27 cellular contexts compared by ENCODE assay signal in the genomic region with DNA sequence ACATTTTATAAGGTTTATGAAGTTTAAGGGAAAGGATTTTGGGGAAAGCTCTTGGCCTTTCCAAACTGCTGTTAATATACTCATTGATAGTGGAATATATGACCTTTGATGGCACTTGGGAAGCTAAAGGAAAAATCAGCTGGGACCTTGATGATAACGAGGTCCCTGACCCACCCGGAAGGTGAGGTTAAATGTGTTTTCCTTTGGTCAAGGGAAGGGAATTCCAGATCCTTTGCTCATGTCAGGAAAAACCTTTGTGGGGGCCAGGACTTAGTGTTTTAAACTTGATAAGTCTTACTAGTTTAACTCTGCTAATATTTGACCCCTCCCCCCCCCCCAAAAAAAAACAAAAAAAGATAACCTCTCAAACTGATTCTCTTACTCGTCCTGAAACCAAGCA. TPM values are rescaled to one million over a fixed set of nuclear protein-coding genes. Genes with fewer than 3 reads are reported as not detected.
DNase-seq lines count a peak whose midpoint lies in the region; ATAC-seq and TF ChIP-seq lines count a peak whose summit lies in the region.
"Had no signal": no experiment of that assay in that cellular context is flagged by ENCODE, and none has a peak within 500 bp of the region (broad histone marks: within the 10 kb centered on the region; RNA-seq: fewer than 3 reads in every experiment).

No MANE protein-coding gene starts in this region.

- no peak overlapping the region for H3K4me3 ChIP-seq in ACC112 (ENCODE audit: low read depth, low read length)
- H3K4me3 ChIP-seq in brain microvascular endothelial cell (ENCODE audit: low read depth, low read length): no peak overlapping the region
- no peak overlapping the region for H3K4me3 ChIP-seq in neural progenitor cell
- H3K4me3 ChIP-seq: adrenal gland, BLaER1, right lobe of liver, stomach, tibial nerve had no signal

- peak overlapping the region; percentile 15; the same call in 1 of the 2 replicates for H3K4me3 Mint-ChIP-seq in HFFc6
- H3K4me3 Mint-ChIP-seq in neural progenitor cell: no peak overlapping the region
- H3K4me3 Mint-ChIP-seq in activated naive CD4-positive, alpha-beta T cell treated with anti-CD3 and anti-CD28 coated beads, Interleukin-2, amount 10 ng/mL, durations not matched to agents 7 days and 5 days: no peak overlapping the region
- H3K4me3 Mint-ChIP-seq: activated CD4-positive, alpha-beta memory T cell treated with anti-CD3 and anti-CD28 coated beads for 36 hours; activated naive CD4-positive, alpha-beta T cell treated with anti-CD3 and anti-CD28 coated beads for 36 hours; brain; H9; immature natural killer cell had no signal

- H3K9me3 Mint-ChIP-seq in HFFc6: no peaks in the 10 kb centered on the region
- no peaks in the 10 kb centered on the region for H3K9me3 Mint-ChIP-seq in neural progenitor cell
- no peaks in the 10 kb centered on the region for H3K9me3 Mint-ChIP-seq in activated naive CD4-positive, alpha-beta T cell treated with anti-CD3 and anti-CD28 coated beads, Interleukin-2, amount 10 ng/mL, durations not matched to agents 7 days and 5 days
- H3K9me3 Mint-ChIP-seq: activated CD4-positive, alpha-beta memory T cell treated with anti-CD3 and anti-CD28 coated beads for 36 hours; activated naive CD4-positive, alpha-beta T cell treated with anti-CD3 and anti-CD28 coated beads for 36 hours; brain; H9; immature natural killer cell had no signal

- DNase-seq in HFFc6: no peak
- no peak for DNase-seq in brain microvascular endothelial cell
- no peak for DNase-seq in neural progenitor cell (ENCODE audit: low spot score)
- DNase-seq in activated naive CD4-positive, alpha-beta T cell treated with anti-CD3 and anti-CD28 coated beads, Interleukin-2, amount 10 ng/mL, durations not matched to agents 7 days and 5 days: no peak
- DNase-seq in stimulated activated CD4-positive, alpha-beta T cell treated with anti-CD3 and anti-CD28 coated beads, Interleukin-4, amount 100 ng/mL, for 1 hour: no peak
- DNase-seq in NCI-H69 (lab: John Stamatoyannopoulos, UW): no peak
- DNase-seq: activated CD4-positive, alpha-beta memory T cell treated with anti-CD3 and anti-CD28 coated beads for 36 hours; activated CD4-positive, CD25-positive, alpha-beta regulatory T cell treated with anti-CD3 and anti-CD28 coated beads, Interleukin-2, amount 50 U/mL, for 72 hours; activated CD8-positive, alpha-beta memory T cell treated with anti-CD3 and anti-CD28 coated beads, Interleukin-2, amount 50 U/mL, for 4 hours; activated naive CD4-positive, alpha-beta T cell treated with anti-CD3 and anti-CD28 coated beads for 36 hours; adrenal gland; DMS 273 treated with DMSO at 0.1 percent for 48 hours; H9; immature natural killer cell; Kasumi-1; left colon; MV-4-11; NCI-H1436 treated with DMSO at 0.1 percent for 48 hours; NCI-H446; right lobe of liver; stomach; T-helper 2 cell had no signal

- peaks cover 11% of the 10 kb centered on the region for H4K20me1 ChIP-seq in neural progenitor cell (ENCODE audit: low read depth)
- H4K20me1 ChIP-seq: BLaER1 had no signal

- no peaks in the 10 kb centered on the region; the same call in 1 of the 2 replicates for H3K36me3 ChIP-seq in ACC112 (ENCODE audit: insufficient read depth, low read length)
- H3K36me3 ChIP-seq in brain microvascular endothelial cell (replicated peaks): no peaks in the 10 kb centered on the region
- H3K36me3 ChIP-seq in neural progenitor cell: no peaks in the 10 kb centered on the region
- H3K36me3 ChIP-seq: adrenal gland, right lobe of liver, stomach, tibial nerve had no signal

- TF ChIP-seq CTCF in HFFc6 (IDR thresholded peaks at IDR 0.05) (no peak), brain microvascular endothelial cell (IDR thresholded peaks at IDR 0.05; ENCODE audit: low read depth, low read length, missing control alignments) (no peak), neural progenitor cell (IDR thresholded peaks at IDR 0.05) (no peak)

- H3K4me2 ChIP-seq in neural progenitor cell: no peak overlapping the region
- H3K4me2 ChIP-seq: BLaER1 had no signal

- H2AFZ ChIP-seq in ACC112 (ENCODE audit: low read length, unreplicated experiment) (no peak overlapping the region), neural progenitor cell (replicated peaks) (no peak overlapping the region)

- peak overlapping the region; percentile 40 for H3K27ac ChIP-seq in ACC112 (ENCODE audit: low read depth, low read length)
- H3K27ac ChIP-seq in brain microvascular endothelial cell: peak overlapping the region; percentile 71
- H3K27ac ChIP-seq in neural progenitor cell: peak overlapping the region; percentile 23
- H3K27ac ChIP-seq: BLaER1, right lobe of liver had no signal

- H3K9ac ChIP-seq in neural progenitor cell: no peak overlapping the region
- H3K9ac ChIP-seq: BLaER1 had no signal

- H3K27me3 ChIP-seq in ACC112 (ENCODE audit: insufficient read depth, low read length): no peaks in the 10 kb centered on the region
- H3K27me3 ChIP-seq in brain microvascular endothelial cell (replicated peaks): no peaks in the 10 kb centered on the region
- no peaks in the 10 kb centered on the region for H3K27me3 ChIP-seq in neural progenitor cell
- H3K27me3 ChIP-seq: adrenal gland, BLaER1, right lobe of liver, stomach, tibial nerve had no signal

- peaks cover 91% of the 10 kb centered on the region for H3K79me2 ChIP-seq in ACC112 (ENCODE audit: control insufficient read depth, insufficient read depth, low read length, unreplicated experiment)
- H3K79me2 ChIP-seq in neural progenitor cell (ENCODE audit: low read depth): peaks cover 12% of the 10 kb centered on the region

- H3K4me1 ChIP-seq in ACC112 (ENCODE audit: control insufficient read depth, insufficient read depth, low read length, unreplicated experiment): peaks cover 86% of the 10 kb centered on the region
- peaks cover 36% of the 10 kb centered on the region for H3K4me1 ChIP-seq in neural progenitor cell

- H3K4me1 Mint-ChIP-seq in HFFc6 (ENCODE audit: low read depth) (peaks cover 54% of the 10 kb centered on the region), neural progenitor cell (peaks cover 24% of the 10 kb centered on the region)
- H3K4me1 Mint-ChIP-seq in activated naive CD4-positive, alpha-beta T cell treated with anti-CD3 and anti-CD28 coated beads, Interleukin-2, amount 10 ng/mL, durations not matched to agents 7 days and 5 days: no peaks in the 10 kb centered on the region

- peaks cover 27% of the 10 kb centered on the region for H3K36me3 Mint-ChIP-seq in HFFc6 (ENCODE audit: low read depth)
- H3K36me3 Mint-ChIP-seq in neural progenitor cell: no peaks in the 10 kb centered on the region
- no peaks in the 10 kb centered on the region for H3K36me3 Mint-ChIP-seq in activated naive CD4-positive, alpha-beta T cell treated with anti-CD3 and anti-CD28 coated beads, Interleukin-2, amount 10 ng/mL, durations not matched to agents 7 days and 5 days
- H3K36me3 Mint-ChIP-seq: activated CD4-positive, alpha-beta memory T cell treated with anti-CD3 and anti-CD28 coated beads for 36 hours; brain; immature natural killer cell had no signal

- peaks cover 34% of the 10 kb centered on the region for H3F3A ChIP-seq in neural progenitor cell (ENCODE audit: low read depth)

- H3K9me3 ChIP-seq in neural progenitor cell (ENCODE audit: low read depth): no peaks in the 10 kb centered on the region
- H3K9me3 ChIP-seq: adrenal gland, BLaER1, right lobe of liver, stomach, tibial nerve had no signal

- 0 out of 2 replicates have a peak, but pooled peaks cover 3% of the 10 kb centered on the region for H3K27me3 Mint-ChIP-seq in HFFc6 (ENCODE audit: insufficient read depth)
- no peaks in the 10 kb centered on the region for H3K27me3 Mint-ChIP-seq in neural progenitor cell (ENCODE audit: insufficient read depth, low read depth)
- H3K27me3 Mint-ChIP-seq in activated naive CD4-positive, alpha-beta T cell treated with anti-CD3 and anti-CD28 coated beads, Interleukin-2, amount 10 ng/mL, durations not matched to agents 7 days and 5 days: peaks cover 4% of the 10 kb centered on the region
- H3K27me3 Mint-ChIP-seq: activated CD4-positive, alpha-beta memory T cell treated with anti-CD3 and anti-CD28 coated beads for 36 hours; brain had no signal

- ATAC-seq in GM19397 (IDR thresholded peaks at IDR 0.05; ENCODE audit: unreplicated experiment): no peak
- ATAC-seq: left colon, right lobe of liver had no signal

- CTCF ChIA-PET in activated naive CD4-positive, alpha-beta T cell treated with anti-CD3 and anti-CD28 coated beads, Interleukin-2, amount 10 ng/mL, durations not matched to agents 7 days and 5 days (lab: Charles Lee): no interaction called here

- in situ Hi-C loops in brain microvascular endothelial cell (cut with HindIII; ENCODE audit: low pct_ligation_motif_present, low sequenced_read_pairs): no loop called here

- H3K27ac Mint-ChIP-seq in HFFc6 (peak overlapping the region; percentile 79), neural progenitor cell (no peak overlapping the region)
- no peak overlapping the region for H3K27ac Mint-ChIP-seq in activated naive CD4-positive, alpha-beta T cell treated with anti-CD3 and anti-CD28 coated beads, Interleukin-2, amount 10 ng/mL, durations not matched to agents 7 days and 5 days
- H3K27ac Mint-ChIP-seq: activated CD4-positive, alpha-beta memory T cell treated with anti-CD3 and anti-CD28 coated beads for 36 hours; activated naive CD4-positive, alpha-beta T cell treated with anti-CD3 and anti-CD28 coated beads for 36 hours; brain; immature natural killer cell had no signal

RNA-seq across cellular contexts. Expression of a gene that starts 50.7 kb away (rescaled TPM):
- total RNA-seq in HFFc6 (2021; fragmentation: NEBNext Ultra II Directional; extraction: Animal tissue kit (Norgen Biotek cat#: 25700)): 100 to 1,000 TPM; 731 to 946 (median 839) TPM
- total RNA-seq in neural progenitor cell (ENCODE audit: low replicate concordance): 4.9 and 10.2 TPM in 2 replicates

Comparison
In these comparisons a context has a peak if more than half of its experiments do, and no peak if none do; other contexts are left out.
1. RNA of a gene that starts 50.7 kb away (total RNA-seq): 731 to 946 TPM in HFFc6; 4.9 to 10.2 TPM in neural progenitor cell; every median in the first group is over 10 times any median in the second.
2. Peak in every context shown above with its lines, with median percentiles within 50 percentile points of each other: H3K27ac ChIP-seq.